In genomic region chr9:126999315-127000068, GRCh38 we compare ENCODE assay signal across 1 cellular context.
TF ChIP-seq lines count a peak whose summit lies in the region.

No MANE protein-coding gene starts in this region.

TF ChIP-seq in GM12878, 131 proteins besides CTCF, POLR2A, EP300 and RAD21 (continued from another document):
- TF ChIP-seq ZNF274 (IDR thresholded peaks at IDR 0.05; ENCODE audit: insufficient read depth, insufficient read length) (no peak), FOS (IDR thresholded peaks at IDR 0.05; ENCODE audit: borderline replicate concordance, extremely low read depth, insufficient read length) (no peak), ATF2 (IDR thresholded peaks at IDR 0.05; ENCODE audit: low read length) (no peak), PAX5 (IDR thresholded peaks at IDR 0.05; ENCODE audit: borderline replicate concordance, low read depth, low read length) (no peak), RUNX3 (IDR thresholded peaks at IDR 0.05; ENCODE audit: low read length) (peak; percentile 85), KAT2A (conservative IDR thresholded peaks at IDR 0.05; ENCODE audit: control insufficient read depth, low read depth, low read length) (no peak), MTA2 (IDR thresholded peaks at IDR 0.05; ENCODE audit: low read depth) (peak; percentile 49), ATF7 (IDR thresholded peaks at IDR 0.05; ENCODE audit: low read depth) (peak; percentile 55)
TF ChIP-seq in GM12878: peak in this region for 11.
